10 cellular contexts compared by ENCODE assay signal in the genomic region with DNA sequence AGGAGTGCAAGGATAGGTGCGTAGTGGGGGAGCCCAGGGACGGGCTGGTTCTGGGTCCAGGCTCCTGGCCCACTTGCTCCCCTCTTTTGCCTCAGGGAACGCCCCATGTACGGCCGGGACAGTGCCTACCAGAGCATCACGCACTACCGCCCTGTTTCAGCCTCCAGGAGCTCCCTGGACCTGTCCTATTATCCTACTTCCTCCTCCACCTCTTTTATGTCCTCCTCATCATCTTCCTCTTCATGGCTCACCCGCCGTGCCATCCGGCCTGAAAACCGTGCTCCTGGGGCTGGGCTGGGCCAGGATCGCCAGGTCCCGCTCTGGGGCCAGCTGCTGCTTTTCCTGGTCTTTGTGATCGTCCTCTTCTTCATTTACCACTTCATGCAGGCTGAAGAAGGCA. TPM values are rescaled to one million over a fixed set of nuclear protein-coding genes. Genes with fewer than 3 reads are reported as not detected.
A peak's percentile ranks its signal among the peaks of the same experiment; 100 is the strongest.
DNase-seq lines count a peak whose midpoint lies in the region; ATAC-seq and TF ChIP-seq lines count a peak whose summit lies in the region.
"Had no signal": no experiment of that assay in that cellular context is flagged by ENCODE, and none has a peak within 500 bp of the region (broad histone marks: within the 10 kb centered on the region; RNA-seq: fewer than 3 reads in every experiment).

No MANE protein-coding gene starts in this region.

- no peak for TF ChIP-seq CTCF in neural cell (IDR thresholded peaks at IDR 0.05; ENCODE audit: poor library complexity, severe bottlenecking)

- H3K4me1 ChIP-seq in BLaER1 = peaks cover 32% of the 10 kb centered on the region

- peaks cover 22% of the 10 kb centered on the region for H3K36me3 Mint-ChIP-seq in dendritic cell treated with granulocyte-macrophage colony-stimulating factor and Interleukin-4, amounts not matched to agents 40 ng/mL and 50 ng/mL, for 4 days (ENCODE audit: low read depth)

- peak overlapping the region; percentile 93 for H3K27ac Mint-ChIP-seq in dendritic cell treated with granulocyte-macrophage colony-stimulating factor and Interleukin-4, amounts not matched to agents 40 ng/mL and 50 ng/mL, for 4 days

- H3K9me3 Mint-ChIP-seq in dendritic cell treated with granulocyte-macrophage colony-stimulating factor and Interleukin-4, amounts not matched to agents 40 ng/mL and 50 ng/mL, for 4 days = no peaks in the 10 kb centered on the region

- no peak for TF ChIP-seq RAD21 in neural cell (conservative IDR thresholded peaks at IDR 0.05)

- H3K4me3 ChIP-seq in BLaER1 (peak overlapping the region; percentile 90), neural cell (ENCODE audit: low read length) (peak overlapping the region; percentile 78)

- no peaks in the 10 kb centered on the region for H3K27me3 Mint-ChIP-seq in dendritic cell treated with granulocyte-macrophage colony-stimulating factor and Interleukin-4, amounts not matched to agents 40 ng/mL and 50 ng/mL, for 4 days

- peaks cover 50% of the 10 kb centered on the region for H3K4me1 Mint-ChIP-seq in dendritic cell treated with granulocyte-macrophage colony-stimulating factor and Interleukin-4, amounts not matched to agents 40 ng/mL and 50 ng/mL, for 4 days (ENCODE audit: low read depth)

- H3K9ac ChIP-seq in BLaER1 (peak overlapping the region; percentile 96; the same call in 1 of the 2 replicates), neural cell (ENCODE audit: low read length) (peak overlapping the region; percentile 92)

- no peak for DNase-seq in stimulated activated CD8-positive, alpha-beta memory T cell treated with anti-CD3 and anti-CD28 coated beads, Interleukin-4, amount 100 ng/mL, for 48 hours
- DNase-seq: head of caudate nucleus, NCI-H2081 treated with DMSO at 0.1 percent for 48 hours had no signal

- H3K9me3 ChIP-seq in BLaER1 (peaks cover 41% of the 10 kb centered on the region), KOPT-K1 (ENCODE audit: insufficient read depth, low read length, poor library complexity, severe bottlenecking) (no peaks in the 10 kb centered on the region), neural cell (ENCODE audit: low read length) (no peaks in the 10 kb centered on the region)

- H3K4me2 ChIP-seq in BLaER1 (peak overlapping the region; percentile 84), neural cell (ENCODE audit: low read length) (no peak overlapping the region)

- no peak for TF ChIP-seq EP300 in neural cell (conservative IDR thresholded peaks at IDR 0.05; ENCODE audit: poor library complexity, severe bottlenecking)

- H3K36me3 ChIP-seq in BLaER1 (peaks cover 14% of the 10 kb centered on the region; the same call in 1 of the 2 replicates), KOPT-K1 (ENCODE audit: insufficient read depth, low read length) (peaks cover 6% of the 10 kb centered on the region), neural cell (ENCODE audit: insufficient read depth, low read length) (no peaks in the 10 kb centered on the region)

- no peak overlapping the region for H3K27ac ChIP-seq in BLaER1
- peak overlapping the region; percentile 87 for H3K27ac ChIP-seq in KOPT-K1 (ENCODE audit: low read depth, low read length, poor library complexity, severe bottlenecking)
- no peak overlapping the region for H3K27ac ChIP-seq in neural cell (ENCODE audit: low read length)

- H3K9me2 ChIP-seq in neural cell (ENCODE audit: insufficient read depth, low read length) = no peaks in the 10 kb centered on the region

- peak overlapping the region; percentile 82 for H3K4me3 Mint-ChIP-seq in dendritic cell treated with granulocyte-macrophage colony-stimulating factor and Interleukin-4, amounts not matched to agents 40 ng/mL and 50 ng/mL, for 4 days

- H3K27me3 ChIP-seq in BLaER1 (no peaks in the 10 kb centered on the region; the same call in 1 of the 2 replicates), neural cell (ENCODE audit: insufficient read depth, low read depth, low read length) (no peaks in the 10 kb centered on the region)

- H4K20me1 ChIP-seq in BLaER1 = peaks cover 15% of the 10 kb centered on the region; the same call in 1 of the 2 replicates
- H4K20me1 ChIP-seq in neural cell (ENCODE audit: insufficient read depth) = no peaks in the 10 kb centered on the region

- no peaks in the 10 kb centered on the region for H3F3A ChIP-seq in neural cell (ENCODE audit: insufficient read depth, low read length, poor library complexity, severe bottlenecking)

- no peak overlapping the region for H2AFZ ChIP-seq in neural cell (ENCODE audit: low read depth, low read length)

- peaks cover 9% of the 10 kb centered on the region for H3K79me2 ChIP-seq in neural cell (replicated peaks; ENCODE audit: insufficient read depth, low read length)

- intact Hi-C loops in dendritic cell treated with granulocyte-macrophage colony-stimulating factor and Interleukin-4, amounts not matched to agents 40 ng/mL and 50 ng/mL, for 4 days (cut with micrococcal nuclease) = no loop called here

- ATAC-seq in HG03439 (IDR thresholded peaks at IDR 0.05; ENCODE audit: unreplicated experiment) (no peak), HG02938 (IDR thresholded peaks at IDR 0.05; ENCODE audit: unreplicated experiment) (no peak)
- ATAC-seq in activated CD4-positive, CD25-positive, alpha-beta regulatory T cell treated with anti-CD3 and anti-CD28 coated beads, Interleukin-2, amount 50 U/mL, for 24 hours = no peak

TF ChIP-seq in neural cell, 6 proteins besides CTCF, POLR2A, EP300 and RAD21:
- no peak for TF ChIP-seq TAF1 (IDR thresholded peaks at IDR 0.05; ENCODE audit: low read depth)
- TF ChIP-seq, protein P1, sequence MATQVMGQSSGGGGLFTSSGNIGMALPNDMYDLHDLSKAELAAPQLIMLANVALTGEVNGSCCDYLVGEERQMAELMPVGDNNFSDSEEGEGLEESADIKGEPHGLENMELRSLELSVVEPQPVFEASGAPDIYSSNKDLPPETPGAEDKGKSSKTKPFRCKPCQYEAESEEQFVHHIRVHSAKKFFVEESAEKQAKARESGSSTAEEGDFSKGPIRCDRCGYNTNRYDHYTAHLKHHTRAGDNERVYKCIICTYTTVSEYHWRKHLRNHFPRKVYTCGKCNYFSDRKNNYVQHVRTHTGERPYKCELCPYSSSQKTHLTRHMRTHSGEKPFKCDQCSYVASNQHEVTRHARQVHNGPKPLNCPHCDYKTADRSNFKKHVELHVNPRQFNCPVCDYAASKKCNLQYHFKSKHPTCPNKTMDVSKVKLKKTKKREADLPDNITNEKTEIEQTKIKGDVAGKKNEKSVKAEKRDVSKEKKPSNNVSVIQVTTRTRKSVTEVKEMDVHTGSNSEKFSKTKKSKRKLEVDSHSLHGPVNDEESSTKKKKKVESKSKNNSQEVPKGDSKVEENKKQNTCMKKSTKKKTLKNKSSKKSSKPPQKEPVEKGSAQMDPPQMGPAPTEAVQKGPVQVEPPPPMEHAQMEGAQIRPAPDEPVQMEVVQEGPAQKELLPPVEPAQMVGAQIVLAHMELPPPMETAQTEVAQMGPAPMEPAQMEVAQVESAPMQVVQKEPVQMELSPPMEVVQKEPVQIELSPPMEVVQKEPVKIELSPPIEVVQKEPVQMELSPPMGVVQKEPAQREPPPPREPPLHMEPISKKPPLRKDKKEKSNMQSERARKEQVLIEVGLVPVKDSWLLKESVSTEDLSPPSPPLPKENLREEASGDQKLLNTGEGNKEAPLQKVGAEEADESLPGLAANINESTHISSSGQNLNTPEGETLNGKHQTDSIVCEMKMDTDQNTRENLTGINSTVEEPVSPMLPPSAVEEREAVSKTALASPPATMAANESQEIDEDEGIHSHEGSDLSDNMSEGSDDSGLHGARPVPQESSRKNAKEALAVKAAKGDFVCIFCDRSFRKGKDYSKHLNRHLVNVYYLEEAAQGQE (IDR thresholded peaks at IDR 0.05; ENCODE audit: borderline replicate concordance) = no peak
- TF ChIP-seq POLR2AphosphoS5 (IDR thresholded peaks at IDR 0.05) = no peak
- TF ChIP-seq MXI1 (conservative IDR thresholded peaks at IDR 0.05; ENCODE audit: poor library complexity, severe bottlenecking) = no peak

RNA-seq across cellular contexts. Expression of a gene that starts 1.7 kb away (rescaled TPM):
- 67.9 and 86.3 TPM in 2 replicates for polyA plus RNA-seq in neural cell
- 28.0 and 34.3 TPM in 2 replicates for polyA minus RNA-seq in neural cell

RNA-seq across cellular contexts. Expression of a gene that starts 6.4 kb away (rescaled TPM):
- 84.9 and 118 TPM in 2 replicates for polyA plus RNA-seq in neural cell
- 69.6 and 76.4 TPM in 2 replicates for polyA minus RNA-seq in neural cell

RNA-seq across cellular contexts. Expression of a gene that starts 17.4 kb away (rescaled TPM):
- polyA plus RNA-seq in neural cell = 3,689 and 3,975 TPM in 2 replicates
- 1,156 and 1,432 TPM in 2 replicates for polyA minus RNA-seq in neural cell

RNA-seq across cellular contexts. Expression of a gene that starts 28.3 kb away (rescaled TPM):
- 8.3 and 9.2 TPM in 2 replicates for polyA plus RNA-seq in neural cell
- polyA minus RNA-seq in neural cell = 6.8 and 7.5 TPM in 2 replicates

RNA-seq across cellular contexts. Expression of a gene that starts 30.6 kb away (rescaled TPM):
- 51.2 and 60.5 TPM in 2 replicates for polyA plus RNA-seq in neural cell
- polyA minus RNA-seq in neural cell = 17.5 and 18.6 TPM in 2 replicates
